Comparison of ENCODE assay signal across 8 cellular contexts in genomic region chr2:18117592-18117991, GRCh38.
DNase-seq lines count a peak whose midpoint lies in the region; ATAC-seq and TF ChIP-seq lines count a peak whose summit lies in the region.

No MANE protein-coding gene starts in this region.

- H3K27me3 Mint-ChIP-seq in brain: no peaks in the 10 kb centered on the region

- H3K27me3 ChIP-seq in AG04450 (ENCODE audit: control insufficient read depth, insufficient read depth, low read length): no peaks in the 10 kb centered on the region
- H3K27me3 ChIP-seq in osteoblast (ENCODE audit: insufficient read depth, low read length): no peaks in the 10 kb centered on the region

- H3K79me2 ChIP-seq in osteoblast (ENCODE audit: insufficient read depth, low read length): no peaks in the 10 kb centered on the region

- H3K27ac ChIP-seq in AG04450 (ENCODE audit: low read depth, low read length) (no peak overlapping the region), osteoblast (ENCODE audit: low read depth, low read length) (no peak overlapping the region)

- H2AFZ ChIP-seq in osteoblast (ENCODE audit: low read length): no peak overlapping the region

- TF ChIP-seq POLR2A in GM18505 (IDR thresholded peaks at IDR 0.05; ENCODE audit: borderline replicate concordance, extremely low read depth, insufficient read depth, insufficient read length): no peak
- TF ChIP-seq POLR2A in NB4 (IDR thresholded peaks at IDR 0.05; ENCODE audit: extremely low read depth, insufficient read length): no peak

- H3K9me3 ChIP-seq in AG04450 (ENCODE audit: control insufficient read depth, insufficient read depth, low read length) (no peaks in the 10 kb centered on the region), osteoblast (ENCODE audit: low read depth, low read length) (no peaks in the 10 kb centered on the region)

- peaks cover 9% of the 10 kb centered on the region for H3K4me1 Mint-ChIP-seq in brain

- ATAC-seq in GM18505 (IDR thresholded peaks at IDR 0.05; ENCODE audit: unreplicated experiment): peak; percentile 92
- peak; percentile 89 for ATAC-seq in HG02798 (IDR thresholded peaks at IDR 0.05; ENCODE audit: poor library complexity, unreplicated experiment)

- POLR2A ChIA-PET in AG04450 (lab: Yijun Ruan, JAX): interaction anchor here (0.6 kb wide), 1 partner anchor 111 kb away, joined by 4 read pairs; no protein-coding TSS in a partner anchor

- H3K4me3 Mint-ChIP-seq in brain: no peak overlapping the region

- no peak overlapping the region for H3K4me3 ChIP-seq in AG04450 (ENCODE audit: low read depth, low read length)
- H3K4me3 ChIP-seq in NB4 (ENCODE audit: low read depth, low read length): no peak overlapping the region
- no peak overlapping the region for H3K4me3 ChIP-seq in osteoblast (ENCODE audit: insufficient read depth, low read length)

- peaks cover 0 to 3% (median 0%) of the 10 kb centered on the region in 5 experiments for H3K9me3 Mint-ChIP-seq in brain

- no peak overlapping the region for H3K27ac Mint-ChIP-seq in brain

- no peaks in the 10 kb centered on the region for H4K20me1 ChIP-seq in osteoblast (ENCODE audit: insufficient read depth, low read length)

- peaks cover 20% of the 10 kb centered on the region for H3K4me1 ChIP-seq in osteoblast (ENCODE audit: insufficient read depth, low read length)

- DNase-seq in AG04450 (ENCODE audit: low read depth, low spot score): no peak
- DNase-seq in NB4 (ENCODE audit: low read depth): peak; percentile 59
- DNase-seq in osteoblast (ENCODE audit: insufficient read length, low spot score, missing footprints): no peak
- no peak for DNase-seq in activated CD8-positive, alpha-beta memory T cell treated with anti-CD3 and anti-CD28 coated beads for 24 hours
- DNase-seq in midbrain (lab: John Stamatoyannopoulos, UW): no peak

- CTCF ChIA-PET in AG04450 (lab: Charles Lee): interaction anchor here (0.6 to 1.5 kb wide), 3 partner anchors 11 to 245 kb away, joined by 3 read pairs; no protein-coding TSS in a partner anchor

- H3K4me2 ChIP-seq in osteoblast (ENCODE audit: insufficient read depth, low read length): no peak overlapping the region

- H3K36me3 Mint-ChIP-seq in brain: no peaks in the 10 kb centered on the region

- H3K36me3 ChIP-seq in osteoblast (ENCODE audit: insufficient read depth, low read length): no peaks in the 10 kb centered on the region

- TF ChIP-seq CTCF in AG04450 (IDR thresholded peaks at IDR 0.05; ENCODE audit: low read depth, low read length): peak; percentile 59
- peak; percentile 71 for TF ChIP-seq CTCF in NB4 (IDR thresholded peaks at IDR 0.05; ENCODE audit: low read depth, low read length)
- TF ChIP-seq CTCF in brain (conservative IDR thresholded peaks at IDR 0.05): peak; percentile 24 to 34
- TF ChIP-seq CTCF in osteoblast (IDR thresholded peaks at IDR 0.05; ENCODE audit: extremely low read depth, low read depth, low read length): peak; percentile 78
